Comparison of ENCODE assay signal across 8 cellular contexts in the genomic region with DNA sequence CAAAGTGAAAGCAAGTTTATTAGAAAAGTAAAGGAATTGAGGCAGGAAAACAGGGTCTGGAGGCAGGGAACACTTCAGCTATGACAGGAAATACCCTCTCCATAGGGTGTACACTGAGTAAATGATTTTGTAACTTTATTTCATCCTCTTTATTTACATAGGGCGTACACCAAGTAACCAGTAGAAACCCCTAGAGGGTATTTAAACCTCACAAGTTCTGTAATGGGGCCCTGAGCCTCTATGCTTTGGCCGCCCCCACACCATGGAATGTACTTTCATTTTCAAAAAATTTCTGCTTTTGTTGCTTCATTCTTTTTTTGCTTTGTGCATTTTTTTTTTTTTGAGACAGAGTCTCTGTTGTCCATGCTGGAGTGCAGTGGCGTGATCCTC. TPM values are rescaled to one million over a fixed set of nuclear protein-coding genes. Genes with fewer than 3 reads are reported as not detected.
DNase-seq lines count a peak whose midpoint lies in the region; ATAC-seq, FAIRE-seq and TF ChIP-seq lines count a peak whose summit lies in the region.

No MANE protein-coding gene starts in this region.

- H3K36me3 ChIP-seq in OCI-LY3 (replicated peaks; ENCODE audit: low read depth, low read length) (peaks cover 4% of the 10 kb centered on the region), endothelial cell of umbilical vein (ENCODE audit: control insufficient read depth in 2 of 2, extremely low read depth in 1 of 2, insufficient read depth in 2 of 2, low read length in 2 of 2) (peaks cover 5 to 11% of the 10 kb centered on the region in 2 experiments)

- H3K9me1 ChIP-seq in endothelial cell of umbilical vein (replicated peaks; ENCODE audit: control insufficient read depth, extremely low read depth, insufficient read depth, low read length), result no peaks in the 10 kb centered on the region

- no peak for ATAC-seq in GM18861 (IDR thresholded peaks at IDR 0.05; ENCODE audit: unreplicated experiment)

- H2AFZ ChIP-seq in OCI-LY3 (ENCODE audit: low read depth, low read length) (no peak overlapping the region), endothelial cell of umbilical vein (ENCODE audit: low read depth, low read length) (peak overlapping the region; percentile 85)

- H3K4me2 ChIP-seq in OCI-LY3 (ENCODE audit: low read length), result peak overlapping the region; percentile 75
- H3K4me2 ChIP-seq in endothelial cell of umbilical vein (ENCODE audit: insufficient read depth, low read length), result peak overlapping the region; percentile 80

- H3K27ac ChIP-seq in OCI-LY3 (ENCODE audit: low read length) (no peak overlapping the region), endothelial cell of umbilical vein (ENCODE audit: insufficient read depth, low read depth, low read length) (peak overlapping the region; percentile 93)

- no peak for TF ChIP-seq CTCF in OCI-LY3 (IDR thresholded peaks at IDR 0.05; ENCODE audit: low read depth, low read length)
- TF ChIP-seq CTCF in endothelial cell of umbilical vein (IDR thresholded peaks at IDR 0.05; ENCODE audit: extremely low read depth in 1 of 2, insufficient read depth in 1 of 2, low read depth in 1 of 2, low read length in 2 of 2), result no peak
- no peak for TF ChIP-seq CTCF in GM10248 (IDR thresholded peaks at IDR 0.05; ENCODE audit: control extremely low read depth, extremely low read depth, low read depth, missing control alignments)

- FAIRE-seq in endothelial cell of umbilical vein (lab: Jason Lieb, UNC), result peak; percentile 37

- H3K4me3 ChIP-seq in OCI-LY3 (ENCODE audit: low read length), result peak overlapping the region; percentile 85
- peak overlapping the region; percentile 90 to 93 (median 93) for H3K4me3 ChIP-seq in endothelial cell of umbilical vein (replicated peaks in 1 of 3; ENCODE audit: insufficient read depth in 1 of 3, low read depth in 1 of 3, low read length in 3 of 3)

- no peaks in the 10 kb centered on the region for H3K9me3 ChIP-seq in OCI-LY3 (ENCODE audit: insufficient read depth, low read length)
- H3K9me3 ChIP-seq in endothelial cell of umbilical vein (replicated peaks; ENCODE audit: control insufficient read depth, insufficient read depth, low read length), result no peaks in the 10 kb centered on the region

- H3K4me1 ChIP-seq in OCI-LY3 (ENCODE audit: low read length) (peaks cover 6% of the 10 kb centered on the region; the same call in 1 of the 2 replicates), endothelial cell of umbilical vein (ENCODE audit: control insufficient read depth, extremely low read depth, insufficient read depth, low read length) (peaks cover 3% of the 10 kb centered on the region)

- peak; percentile 58 for DNase-seq in ELR (ENCODE audit: low read depth)
- no peak for DNase-seq in endothelial cell of umbilical vein (ENCODE audit: low read depth, low spot score)
- DNase-seq in renal cortical epithelial cell (ENCODE audit: low read depth), result peak; percentile 45
- no peak for DNase-seq in GM10248 (ENCODE audit: extremely low spot score)
- DNase-seq in NCI-H510A treated with DMSO at 0.1 percent for 48 hours (lab: John Stamatoyannopoulos, UW), result no peak
- DNase-seq in GM19240 (ENCODE audit: insufficient read length, low spot score), result no peak

- H3K9ac ChIP-seq in OCI-LY3 (ENCODE audit: low read length), result peak overlapping the region; percentile 79; the same call in 1 of the 2 replicates
- peak overlapping the region; percentile 98 for H3K9ac ChIP-seq in endothelial cell of umbilical vein (replicated peaks; ENCODE audit: extremely low read depth, insufficient read depth, low read length)

- CTCF ChIA-PET in endothelial cell of umbilical vein (lab: Charles Lee), result no interaction called here
- CTCF ChIA-PET in GM10248 (lab: Yijun Ruan, JAX), result interaction anchor here (1.2 to 1.6 kb wide), 2 partner anchors 8 to 777 kb away, joined by 3 to 5 read pairs; no protein-coding TSS in a partner anchor

- TF ChIP-seq POLR2A in endothelial cell of umbilical vein (IDR thresholded peaks at IDR 0.05; ENCODE audit: low read depth, low read length), result no peak

- POLR2A ChIA-PET in endothelial cell of umbilical vein (lab: Charles Lee) (no interaction called here), GM10248 (lab: Yijun Ruan, JAX) (no interaction called here)

- intact Hi-C loops in endothelial cell of umbilical vein (cut with micrococcal nuclease), result loop anchor here (2.0 to 10.0 kb wide), 3 partner anchors 38 to 864 kb away; no protein-coding TSS in a partner anchor

- peaks cover 24% of the 10 kb centered on the region for H3K79me2 ChIP-seq in OCI-LY3 (ENCODE audit: low read length)
- peaks cover 6% of the 10 kb centered on the region for H3K79me2 ChIP-seq in endothelial cell of umbilical vein (ENCODE audit: control insufficient read depth, insufficient read depth, low read length)

- no peaks in the 10 kb centered on the region for H4K20me1 ChIP-seq in OCI-LY3 (ENCODE audit: insufficient read depth, low read length)
- H4K20me1 ChIP-seq in endothelial cell of umbilical vein (replicated peaks; ENCODE audit: control insufficient read depth, extremely low read depth, insufficient read depth, low read length), result no peaks in the 10 kb centered on the region

- no TSS peak for BruUV-seq in endothelial cell of umbilical vein (replicated peaks; lab: Mats Ljungman, UMichigan)

- dilution Hi-C loops in endothelial cell of umbilical vein (cut with MboI; ENCODE audit: extremely low pct_ligation_motif_present, low sequenced_read_pairs), result no loop called here

- H3K27me3 ChIP-seq in OCI-LY3 (ENCODE audit: low read depth, low read length), result no peaks in the 10 kb centered on the region
- H3K27me3 ChIP-seq in endothelial cell of umbilical vein (ENCODE audit: control insufficient read depth in 2 of 2, insufficient read depth in 2 of 2, low read length in 2 of 2), result no peaks in the 10 kb centered on the region

TF ChIP-seq in endothelial cell of umbilical vein, 7 proteins besides CTCF, POLR2A, EP300 and RAD21:
- no peak for TF ChIP-seq JUN (IDR thresholded peaks at IDR 0.05; ENCODE audit: borderline replicate concordance, insufficient read depth, insufficient read length, low read depth)
- no peak for TF ChIP-seq EZH2 (IDR thresholded peaks at IDR 0.05; ENCODE audit: borderline replicate concordance, low read depth, low read length, severe bottlenecking)
- TF ChIP-seq GATA2 (IDR thresholded peaks at IDR 0.05; ENCODE audit: insufficient read depth, insufficient read length, low read depth, low read length), result no peak
- no peak for TF ChIP-seq FOS (IDR thresholded peaks at IDR 0.05; ENCODE audit: borderline replicate concordance, insufficient read depth, low read length)
- TF ChIP-seq, protein P1, sequence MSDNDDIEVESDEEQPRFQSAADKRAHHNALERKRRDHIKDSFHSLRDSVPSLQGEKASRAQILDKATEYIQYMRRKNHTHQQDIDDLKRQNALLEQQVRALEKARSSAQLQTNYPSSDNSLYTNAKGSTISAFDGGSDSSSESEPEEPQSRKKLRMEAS (IDR thresholded peaks at IDR 0.05; ENCODE audit: insufficient read depth, insufficient read length), result no peak
- no peak for TF ChIP-seq POLR2AphosphoS5 (IDR thresholded peaks at IDR 0.05; ENCODE audit: insufficient read depth, low read depth, low read length)
- TF ChIP-seq MYC (IDR thresholded peaks at IDR 0.05; ENCODE audit: low read depth, low read length), result no peak

RNA-seq across cellular contexts. Expression of a gene that starts 1.4 kb away (rescaled TPM):
- 25.5 and 28.4 TPM in 2 replicates for total RNA-seq in endothelial cell of umbilical vein
- polyA plus RNA-seq in endothelial cell of umbilical vein, result 40.4 and 49.7 TPM in 2 replicates
- 48.3 and 57.1 TPM in 2 replicates for polyA plus RNA-seq in endothelial cell of umbilical vein (2011; cell fraction: cytosol; rRNA removed)
- polyA plus RNA-seq in endothelial cell of umbilical vein (2011; cell fraction: nucleus; rRNA removed), result 29.1 and 31.2 TPM in 2 replicates
- polyA plus RNA-seq in endothelial cell of umbilical vein (2012), result 18.9 and 27.6 TPM in 2 replicates
- 11.4 and 14.3 TPM in 2 replicates for polyA minus RNA-seq in endothelial cell of umbilical vein
- 39.1 TPM for polyA minus RNA-seq in endothelial cell of umbilical vein (2011; cell fraction: cytosol; rRNA and poly(A)+ RNA removed)
- polyA minus RNA-seq in endothelial cell of umbilical vein (2011; cell fraction: nucleus; rRNA and poly(A)+ RNA removed), result 4.4 and 6.7 TPM in 2 replicates
- total RNA-seq in renal cortical epithelial cell, result 12.2 and 41.7 TPM in 2 replicates

RNA-seq across cellular contexts. Expression of a gene that starts 15.3 kb away (rescaled TPM):
- total RNA-seq in endothelial cell of umbilical vein (not detected in 2 replicates), renal cortical epithelial cell (2.6 and 4.3 TPM in 2 replicates)
- 0.41 and 0.48 TPM in 2 replicates for polyA plus RNA-seq in endothelial cell of umbilical vein
- polyA plus RNA-seq in endothelial cell of umbilical vein (2011; cell fraction: cytosol; rRNA removed), result 0.07 and 0.22 TPM in 2 replicates
- polyA plus RNA-seq in endothelial cell of umbilical vein (2011; cell fraction: nucleus; rRNA removed), result 0.25 and 0.66 TPM in 2 replicates
- polyA plus RNA-seq in endothelial cell of umbilical vein (2012), result 0.07 TPM in 2 replicates
- 0.15 TPM in 1 of 2 replicates, not detected in the other for polyA minus RNA-seq in endothelial cell of umbilical vein
- polyA minus RNA-seq in endothelial cell of umbilical vein (2011; cell fraction: cytosol; rRNA and poly(A)+ RNA removed), result 21.1 TPM
- 0.48 and 0.91 TPM in 2 replicates for polyA minus RNA-seq in endothelial cell of umbilical vein (2011; cell fraction: nucleus; rRNA and poly(A)+ RNA removed)

RNA-seq across cellular contexts. Expression of a gene that starts 40.8 kb away (rescaled TPM):
- 39.4 and 66.9 TPM in 2 replicates for total RNA-seq in endothelial cell of umbilical vein
- polyA plus RNA-seq in endothelial cell of umbilical vein, result 22.2 and 23.3 TPM in 2 replicates
- 10.8 and 13.7 TPM in 2 replicates for polyA plus RNA-seq in endothelial cell of umbilical vein (2011; cell fraction: cytosol; rRNA removed)
- polyA plus RNA-seq in endothelial cell of umbilical vein (2011; cell fraction: nucleus; rRNA removed), result 167 and 174 TPM in 2 replicates
- polyA plus RNA-seq in endothelial cell of umbilical vein (2012), result 16.7 and 23.2 TPM in 2 replicates
- polyA minus RNA-seq in endothelial cell of umbilical vein, result 13.0 and 16.2 TPM in 2 replicates
- polyA minus RNA-seq in endothelial cell of umbilical vein (2011; cell fraction: cytosol; rRNA and poly(A)+ RNA removed), result 27.5 TPM
- polyA minus RNA-seq in endothelial cell of umbilical vein (2011; cell fraction: nucleus; rRNA and poly(A)+ RNA removed), result 25.4 and 68.6 TPM in 2 replicates
- total RNA-seq in renal cortical epithelial cell, result 21.9 and 40.7 TPM in 2 replicates

Comparison
In these comparisons a context has a peak if more than half of its experiments do, and no peak if none do; other contexts are left out.
1. DNase-seq: peak in ELR (single experiment) and renal cortical epithelial cell (single experiment); none in endothelial cell of umbilical vein (single experiment), GM10248 (single experiment), NCI-H510A treated with DMSO at 0.1 percent for 48 hours (single experiment) and GM19240 (single experiment).